Comparison of ENCODE assay signal across 8 cellular contexts in genomic region chr6:41940759-41941279, GRCh38. TPM values are rescaled to one million over a fixed set of nuclear protein-coding genes. Genes with fewer than 3 reads are reported as not detected.
DNase-seq lines count a peak whose midpoint lies in the region; ATAC-seq and TF ChIP-seq lines count a peak whose summit lies in the region.

No MANE protein-coding gene starts in this region.

- TF ChIP-seq CTCF in A673 (conservative IDR thresholded peaks at IDR 0.05; ENCODE audit: low read depth, low read length), result no peak
- TF ChIP-seq CTCF in GM13976 (IDR thresholded peaks at IDR 0.05; ENCODE audit: borderline replicate concordance, control extremely low read depth, extremely low read depth, insufficient read depth, missing control alignments), result no peak
- no peak for TF ChIP-seq CTCF in fibroblast of mammary gland (conservative IDR thresholded peaks at IDR 0.05; ENCODE audit: control insufficient read depth, insufficient read depth, low read depth, low read length)
- TF ChIP-seq CTCF in upper lobe of left lung (IDR thresholded peaks at IDR 0.05), result peak in 1 of 6 experiments; percentile 18

- POLR2A ChIA-PET in A673 (lab: Charles Lee; ENCODE audit: low non-redundant PET), result no interaction called here
- POLR2A ChIA-PET in naive thymus-derived CD8-positive, alpha-beta T cell (lab: Charles Lee), result interaction anchor here (0.5 to 12.5 kb wide), 11 partner anchors 9 to 105 kb away, joined by 3 to 233 read pairs (median 6); partner anchors contain the start of genes BYSL, MED20 and TAF8

- no peak for TF ChIP-seq EP300 in upper lobe of left lung (IDR thresholded peaks at IDR 0.05)

- BruUV-seq in A673 (replicated peaks; lab: Mats Ljungman, UMichigan), result no TSS peak

- in situ Hi-C loops in GM13976 (cut with MboI; ENCODE audit: low sequenced_read_pairs, unreplicated experiment), result no loop called here

- WGBS in upper lobe of left lung, 2 donors, result 0 to 2% methylated on average over 9 to 21 of the region's 38 CpGs

- H3K9me3 ChIP-seq in A673 (ENCODE audit: low read depth, low read length, poor library complexity, severe bottlenecking) (no peaks in the 10 kb centered on the region), upper lobe of left lung (no peaks in the 10 kb centered on the region)

- intact Hi-C loops in A673 (cut with micrococcal nuclease; ENCODE audit: unreplicated experiment), result loop anchor here (2.0 to 5.0 kb wide), 2 partner anchors 104 to 226 kb away; no protein-coding TSS in a partner anchor

- H3K27ac ChIP-seq in A673 (ENCODE audit: low read depth, low read length, poor library complexity, severe bottlenecking) (peak overlapping the region; percentile 62), upper lobe of left lung (peak overlapping the region; percentile 85 to 93 (median 88))

- ATAC-seq in naive thymus-derived CD8-positive, alpha-beta T cell, result peak; percentile 15 to 36
- peak; percentile 6 to 11 for ATAC-seq in upper lobe of left lung (ENCODE audit: low FRiP score in 2 of 2)
- ATAC-seq in HG03095 (IDR thresholded peaks at IDR 0.05; ENCODE audit: unreplicated experiment), result no peak

- H3K27me3 ChIP-seq in A673 (replicated peaks; ENCODE audit: insufficient read depth, low read depth, low read length, poor library complexity), result no peaks in the 10 kb centered on the region
- no peaks in the 10 kb centered on the region for H3K27me3 ChIP-seq in upper lobe of left lung

- peaks cover 0 to 21% (median 4%) of the 10 kb centered on the region in 3 donors for H3K36me3 Mint-ChIP-seq in naive thymus-derived CD8-positive, alpha-beta T cell

- no peaks in the 10 kb centered on the region for H3K27me3 Mint-ChIP-seq in naive thymus-derived CD8-positive, alpha-beta T cell

- H3K4me3 Mint-ChIP-seq in naive thymus-derived CD8-positive, alpha-beta T cell, result peak overlapping the region; percentile 87 to 96 (median 92)

- H3K4me3 ChIP-seq in A673 (ENCODE audit: low read depth, low read length, poor library complexity, severe bottlenecking), result peak overlapping the region; percentile 74
- peak overlapping the region; percentile 77 for H3K4me3 ChIP-seq in fibroblast of mammary gland (ENCODE audit: control insufficient read depth, low read depth, low read length)
- H3K4me3 ChIP-seq in upper lobe of left lung, result peak overlapping the region; percentile 60 to 94 (median 91)

- TF ChIP-seq POLR2A in upper lobe of left lung (IDR thresholded peaks at IDR 0.05), result no peak

- H3K4me1 Mint-ChIP-seq in naive thymus-derived CD8-positive, alpha-beta T cell, result peaks cover 46 to 82% (median 77%) of the 10 kb centered on the region in 4 donors

- CTCF ChIA-PET in A673 (lab: Charles Lee), result no interaction called here

- no peaks in the 10 kb centered on the region for H3K36me3 ChIP-seq in A673 (ENCODE audit: insufficient read depth, low read length, poor library complexity, severe bottlenecking)
- H3K36me3 ChIP-seq in upper lobe of left lung, result peaks cover under 1 to 16% (median 7%) of the 10 kb centered on the region in 4 donors

- DNase-seq in A673 (ENCODE audit: low spot score) (peak; percentile 39), GM13976 (ENCODE audit: low spot score) (peak; percentile 54), NCI-H510A (lab: John Stamatoyannopoulos, UW) (peak; percentile 14), activated T-helper 1 cell treated with Interleukin-2 at 50 U/mL for 16 hours (ENCODE audit: low read depth) (peak; percentile 43), fibroblast of mammary gland (ENCODE audit: low read depth) (no peak), upper lobe of left lung (peak; percentile 61 to 91)
- DNase-seq in naive thymus-derived CD8-positive, alpha-beta T cell, result peak; percentile 45 to 82 (median 59)

- no peaks in the 10 kb centered on the region for H3K9me3 Mint-ChIP-seq in naive thymus-derived CD8-positive, alpha-beta T cell

- H3K4me1 ChIP-seq in A673 (ENCODE audit: insufficient read depth, low read length, poor library complexity, severe bottlenecking), result peaks cover 27% of the 10 kb centered on the region
- peaks cover 54 to 80% (median 71%) of the 10 kb centered on the region in 4 donors for H3K4me1 ChIP-seq in upper lobe of left lung

- peak overlapping the region; percentile 87 to 99 (median 94) for H3K27ac Mint-ChIP-seq in naive thymus-derived CD8-positive, alpha-beta T cell

RNA-seq across cellular contexts. Expression of gene CCND3, which starts 0.8 kb away (rescaled TPM):
- total RNA-seq in A673 (2021) (31.9 and 39.9 TPM in 2 replicates), upper lobe of left lung (100 to 1,000 TPM; 138 to 305 (median 211) TPM)
- 100 to 1,000 TPM; 282 to 291 TPM for total RNA-seq in naive thymus-derived CD8-positive, alpha-beta T cell
- polyA plus RNA-seq in naive thymus-derived CD8-positive, alpha-beta T cell, result 100 to 1,000 TPM; 519 to 765 (median 628) TPM

RNA-seq across cellular contexts. Expression of gene BYSL, which starts 19.5 kb away (rescaled TPM):
- total RNA-seq in A673 (2021) (76.5 and 89.7 TPM in 2 replicates), upper lobe of left lung (10 to 100 TPM in 3 of 6 donors, 1 to 10 TPM in 3; 5.6 to 20.9 (median 12.5) TPM)
- total RNA-seq in naive thymus-derived CD8-positive, alpha-beta T cell, result 1 to 10 TPM; 5.3 to 7.6 TPM
- 1 to 10 TPM; 3.5 to 7.5 (median 4.9) TPM for polyA plus RNA-seq in naive thymus-derived CD8-positive, alpha-beta T cell

RNA-seq across cellular contexts. Expression of gene MED20, which starts 19.9 kb away (rescaled TPM):
- total RNA-seq in A673 (2021) (31.8 and 39.0 TPM in 2 replicates), upper lobe of left lung (10 to 100 TPM in 5 of 6 donors, 1 to 10 TPM in 1; 6.4 to 19.9 (median 15.3) TPM)
- total RNA-seq in naive thymus-derived CD8-positive, alpha-beta T cell, result 10 to 100 TPM in 1 of 2 experiments, 1 to 10 TPM in 1; 8.8 to 12.5 TPM
- polyA plus RNA-seq in naive thymus-derived CD8-positive, alpha-beta T cell, result 1 to 10 TPM; 2.8 to 5.1 (median 4.3) TPM

RNA-seq across cellular contexts. Expression of gene USP49, which starts 45.6 kb away (rescaled TPM):
- total RNA-seq in A673 (2021) (10.5 and 13.0 TPM in 2 replicates), upper lobe of left lung (10 to 100 TPM in 2 of 6 donors, 1 to 10 TPM in 4; 2.7 to 16.8 (median 4.3) TPM)
- total RNA-seq in naive thymus-derived CD8-positive, alpha-beta T cell, result 1 to 10 TPM; 2.0 to 3.0 TPM
- polyA plus RNA-seq in naive thymus-derived CD8-positive, alpha-beta T cell, result under 1 TPM; 0.34 to 0.48 (median 0.42) TPM
